In the genomic region with DNA sequence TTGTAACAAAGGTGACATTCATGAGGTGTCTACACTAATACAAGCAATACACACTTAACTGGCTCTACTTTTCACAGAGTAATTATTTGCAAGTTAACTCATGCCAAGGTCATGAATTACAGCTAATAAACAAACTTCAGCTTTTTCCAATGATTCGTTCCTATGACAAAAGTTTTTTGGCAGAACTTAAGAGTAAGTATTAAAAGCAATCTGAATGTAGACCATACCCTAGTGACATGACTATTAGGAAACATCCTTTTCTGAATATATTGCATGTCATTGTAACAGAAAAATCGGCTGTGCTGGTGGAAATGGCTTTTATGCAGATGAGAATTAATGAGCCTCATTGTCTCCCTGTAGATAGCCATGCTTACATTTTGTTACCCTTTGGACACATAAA, we compare ENCODE assay signal across 16 cellular contexts.
"Had no signal": no experiment of that assay in that cellular context is flagged by ENCODE, and none has a peak within 500 bp of the region (broad histone marks: within the 10 kb centered on the region; RNA-seq: fewer than 3 reads in every experiment).

No MANE protein-coding gene starts in this region.

- H3K27ac ChIP-seq: psoas muscle, sigmoid colon, upper lobe of left lung had no signal

- H3K4me1 ChIP-seq: psoas muscle had no signal

- ATAC-seq: psoas muscle had no signal

- H3K9me3 ChIP-seq: psoas muscle, sigmoid colon, upper lobe of left lung had no signal

- H3K36me3 ChIP-seq: sigmoid colon, upper lobe of left lung had no signal

- H3K27me3 ChIP-seq: sigmoid colon, upper lobe of left lung had no signal

- DNase-seq: activated CD4-positive, alpha-beta T cell treated with anti-CD3 and anti-CD28 coated beads, Interleukin-2, amount 10 ng/mL, durations not matched to agents 7 days and 5 days; activated CD4-positive, CD25-positive, alpha-beta regulatory T cell; activated CD8-positive, alpha-beta memory T cell treated with anti-CD3 and anti-CD28 coated beads for 24 hours; activated naive CD4-positive, alpha-beta T cell treated with anti-CD3 and anti-CD28 coated beads for 36 hours; caudate nucleus; cortex of kidney; effector CD8-positive, alpha-beta T cell; head of caudate nucleus; mesendoderm; nephron progenitor cell; psoas muscle; sigmoid colon; stimulated activated CD4-positive, alpha-beta T cell treated with anti-CD3 and anti-CD28 coated beads, Interleukin-2, amount 100 ng/mL, for 48 hours; stimulated activated naive CD4-positive, alpha-beta T cell treated with Interleukin-2 at 50 U/mL for 16 hours; T-helper 2 cell; upper lobe of left lung had no signal

- H3K4me3 ChIP-seq: psoas muscle, sigmoid colon, upper lobe of left lung had no signal
